Comparison of ENCODE assay signal across 23 cellular contexts in the genomic region with DNA sequence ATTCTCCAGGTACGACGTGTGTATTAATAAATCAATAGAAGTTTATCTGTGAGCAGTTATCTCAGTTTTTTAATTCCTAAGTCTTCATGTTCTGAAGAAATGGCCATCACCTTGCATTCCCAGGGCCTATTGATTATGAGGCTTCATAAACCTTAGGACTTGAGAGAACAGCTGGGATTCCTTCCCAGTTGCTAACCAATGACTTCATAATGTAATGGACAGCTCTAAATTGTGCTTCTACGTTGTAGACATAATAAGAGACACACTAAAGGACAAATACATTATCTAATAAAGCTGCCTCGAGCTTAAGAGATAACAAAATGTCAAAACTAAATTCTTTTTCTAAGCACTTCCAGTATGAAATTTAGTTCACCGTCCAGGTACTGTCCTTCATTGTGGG. TPM values are rescaled to one million over a fixed set of nuclear protein-coding genes. Genes with fewer than 3 reads are reported as not detected.
DNase-seq lines count a peak whose midpoint lies in the region; ATAC-seq and TF ChIP-seq lines count a peak whose summit lies in the region.
"Had no signal": no experiment of that assay in that cellular context is flagged by ENCODE, and none has a peak within 500 bp of the region (broad histone marks: within the 10 kb centered on the region; RNA-seq: fewer than 3 reads in every experiment).

No MANE protein-coding gene starts in this region.

- H3K27ac ChIP-seq in OCI-LY7 (ENCODE audit: low read depth, low read length, poor library complexity, severe bottlenecking) (peak overlapping the region; percentile 100), endodermal cell (ENCODE audit: low read depth, low read length) (peak overlapping the region; percentile 27), ascending aorta (no peak overlapping the region)
- H3K27ac ChIP-seq: coronary artery, hepatocyte, right lobe of liver, thyroid gland had no signal

- H3K27ac Mint-ChIP-seq in activated naive CD4-positive, alpha-beta T cell treated with anti-CD3 and anti-CD28 coated beads, Interleukin-2, amount 50 U/mL, for 24 hours: peak overlapping the region; percentile 97
- no peak overlapping the region for H3K27ac Mint-ChIP-seq in endodermal cell
- peak overlapping the region; percentile 90 for H3K27ac Mint-ChIP-seq in stimulated activated memory B cell treated with anti-CD40 and anti-IgM and Interleukin-4, amounts not matched to agents 10 μg/mL and 1 μg/mL and 100 μg/mL, for 72 hours
- H3K27ac Mint-ChIP-seq: activated CD8-positive, alpha-beta memory T cell treated with anti-CD3 and anti-CD28 coated beads, Interleukin-2, amount 10 ng/mL, durations not matched to agents 7 days and 5 days; HFFc6; immature natural killer cell had no signal

- TF ChIP-seq CTCF in OCI-LY7 (conservative IDR thresholded peaks at IDR 0.05; ENCODE audit: low read length) (no peak), endodermal cell (conservative IDR thresholded peaks at IDR 0.05) (no peak), ascending aorta (IDR thresholded peaks at IDR 0.05) (no peak)

- H3K4me3 ChIP-seq in OCI-LY7 (ENCODE audit: low read depth, low read length, poor library complexity, severe bottlenecking) (peak overlapping the region; percentile 63), endodermal cell (ENCODE audit: low read length) (no peak overlapping the region), ascending aorta (no peak overlapping the region)
- H3K4me3 ChIP-seq: coronary artery, esophagus muscularis mucosa, hepatocyte, right lobe of liver, thyroid gland had no signal

- H3K27me3 ChIP-seq in endodermal cell (ENCODE audit: control insufficient read depth, insufficient read depth, low read length, poor library complexity, severe bottlenecking) (no peaks in the 10 kb centered on the region), ascending aorta (no peaks in the 10 kb centered on the region)
- H3K27me3 ChIP-seq: hepatocyte, right lobe of liver, thyroid gland had no signal

- no peak for ATAC-seq in stimulated activated memory B cell treated with anti-CD40 and anti-IgM and Interleukin-4, amounts not matched to agents 10 μg/mL and 1 μg/mL and 100 μg/mL, for 72 hours
- ATAC-seq in GM18858 (IDR thresholded peaks at IDR 0.05; ENCODE audit: unreplicated experiment): no peak
- ATAC-seq: activated CD8-positive, alpha-beta memory T cell treated with anti-CD3 and anti-CD28 coated beads, Interleukin-2, amount 10 ng/mL, durations not matched to agents 7 days and 5 days; left lobe of liver had no signal

- H3K4me3 Mint-ChIP-seq in activated naive CD4-positive, alpha-beta T cell treated with anti-CD3 and anti-CD28 coated beads, Interleukin-2, amount 50 U/mL, for 24 hours: peak overlapping the region; percentile 51
- H3K4me3 Mint-ChIP-seq in endodermal cell: no peak overlapping the region
- H3K4me3 Mint-ChIP-seq in stimulated activated memory B cell treated with anti-CD40 and anti-IgM and Interleukin-4, amounts not matched to agents 10 μg/mL and 1 μg/mL and 100 μg/mL, for 72 hours: no peak overlapping the region
- H3K4me3 Mint-ChIP-seq: activated CD8-positive, alpha-beta memory T cell treated with anti-CD3 and anti-CD28 coated beads, Interleukin-2, amount 10 ng/mL, durations not matched to agents 7 days and 5 days; HFFc6; immature natural killer cell; neural crest cell had no signal

- H3K36me3 ChIP-seq in OCI-LY7 (ENCODE audit: insufficient read depth, low read length) (no peaks in the 10 kb centered on the region; the same call in 1 of the 2 replicates), endodermal cell (ENCODE audit: control insufficient read depth, insufficient read depth, low read length) (no peaks in the 10 kb centered on the region), ascending aorta (no peaks in the 10 kb centered on the region)
- H3K36me3 ChIP-seq: esophagus muscularis mucosa, right lobe of liver, thyroid gland had no signal

- no peaks in the 10 kb centered on the region for H3K9me2 ChIP-seq in OCI-LY7 (ENCODE audit: insufficient read depth, low read length)

- CTCF ChIA-PET in OCI-LY7 (lab: Charles Lee; ENCODE audit: unreplicated experiment): interaction anchor here (1.7 kb wide), 1 partner anchor 8 kb away, joined by 4 read pairs; no protein-coding TSS in a partner anchor

- peaks cover 8% of the 10 kb centered on the region for H3K9me3 Mint-ChIP-seq in activated naive CD4-positive, alpha-beta T cell treated with anti-CD3 and anti-CD28 coated beads, Interleukin-2, amount 50 U/mL, for 24 hours
- no peaks in the 10 kb centered on the region for H3K9me3 Mint-ChIP-seq in endodermal cell
- no peaks in the 10 kb centered on the region for H3K9me3 Mint-ChIP-seq in stimulated activated memory B cell treated with anti-CD40 and anti-IgM and Interleukin-4, amounts not matched to agents 10 μg/mL and 1 μg/mL and 100 μg/mL, for 72 hours
- H3K9me3 Mint-ChIP-seq: neural crest cell; stimulated activated naive CD8-positive, alpha-beta T cell treated with anti-CD3 and anti-CD28 coated beads, Interleukin-15, amount 100 ng/mL, for 72 hours had no signal

- DNase-seq in activated naive CD4-positive, alpha-beta T cell treated with Interleukin-2 at 50 U/mL for 16 hours: no peak
- DNase-seq in OCI-LY7 (ENCODE audit: low spot score) (no peak), endodermal cell (no peak), ascending aorta (ENCODE audit: low spot score in 2 of 2) (no peak)
- DNase-seq in activated effector memory CD4-positive, alpha-beta T cell treated with Interleukin-2 at 50 U/mL for 16 hours: no peak
- DNase-seq: activated CD8-positive, alpha-beta memory T cell treated with anti-CD3 and anti-CD28 coated beads, Interleukin-2, amount 10 ng/mL, durations not matched to agents 7 days and 5 days; amniotic stem cell; HFFc6; immature natural killer cell; NCI-H1930; right lobe of liver; stimulated activated naive CD8-positive, alpha-beta T cell treated with anti-CD3 and anti-CD28 coated beads, Interleukin-15, amount 100 ng/mL, for 72 hours; thyroid gland had no signal

- intact Hi-C loops in OCI-LY7 (cut with micrococcal nuclease; ENCODE audit: unreplicated experiment): loop anchor here (1.0 to 10.0 kb wide), 3 partner anchors 137 to 932 kb away; no protein-coding TSS in a partner anchor
- intact Hi-C loops in ascending aorta (cut with DNase I): no loop called here

- H3K4me1 ChIP-seq in OCI-LY7 (ENCODE audit: insufficient read depth, low read length, poor library complexity, severe bottlenecking) (peaks cover 70% of the 10 kb centered on the region), endodermal cell (ENCODE audit: control insufficient read depth, insufficient read depth, low read length) (no peaks in the 10 kb centered on the region), ascending aorta (no peaks in the 10 kb centered on the region)
- H3K4me1 ChIP-seq: right lobe of liver, thyroid gland had no signal

- POLR2A ChIA-PET in OCI-LY7 (lab: Charles Lee): interaction anchor here (0.9 to 5.1 kb wide), 7 partner anchors 11 to 172 kb away, joined by 3 to 36 read pairs (median 5); no protein-coding TSS in a partner anchor

- H3K36me3 Mint-ChIP-seq in activated naive CD4-positive, alpha-beta T cell treated with anti-CD3 and anti-CD28 coated beads, Interleukin-2, amount 50 U/mL, for 24 hours: peaks cover 20% of the 10 kb centered on the region
- no peaks in the 10 kb centered on the region for H3K36me3 Mint-ChIP-seq in endodermal cell (ENCODE audit: low read depth)
- no peaks in the 10 kb centered on the region for H3K36me3 Mint-ChIP-seq in stimulated activated memory B cell treated with anti-CD40 and anti-IgM and Interleukin-4, amounts not matched to agents 10 μg/mL and 1 μg/mL and 100 μg/mL, for 72 hours
- H3K36me3 Mint-ChIP-seq: activated CD8-positive, alpha-beta memory T cell treated with anti-CD3 and anti-CD28 coated beads, Interleukin-2, amount 10 ng/mL, durations not matched to agents 7 days and 5 days; immature natural killer cell had no signal

- peak overlapping the region; percentile 91; the same call in 1 of the 2 replicates for H2AFZ ChIP-seq in OCI-LY7 (ENCODE audit: low read length)
- H2AFZ ChIP-seq: hepatocyte had no signal

- no peaks in the 10 kb centered on the region for H3K27me3 Mint-ChIP-seq in activated naive CD4-positive, alpha-beta T cell treated with anti-CD3 and anti-CD28 coated beads, Interleukin-2, amount 50 U/mL, for 24 hours
- H3K27me3 Mint-ChIP-seq in endodermal cell (ENCODE audit: insufficient read depth): no peaks in the 10 kb centered on the region
- no peaks in the 10 kb centered on the region for H3K27me3 Mint-ChIP-seq in stimulated activated memory B cell treated with anti-CD40 and anti-IgM and Interleukin-4, amounts not matched to agents 10 μg/mL and 1 μg/mL and 100 μg/mL, for 72 hours
- H3K27me3 Mint-ChIP-seq: activated CD8-positive, alpha-beta memory T cell treated with anti-CD3 and anti-CD28 coated beads, Interleukin-2, amount 10 ng/mL, durations not matched to agents 7 days and 5 days; stimulated activated naive CD8-positive, alpha-beta T cell treated with anti-CD3 and anti-CD28 coated beads, Interleukin-15, amount 100 ng/mL, for 72 hours had no signal

- H3K9ac ChIP-seq in endodermal cell (ENCODE audit: extremely low read depth, low read length, poor library complexity, severe bottlenecking): no peak overlapping the region

- 90 to 93% methylated on average over 4 to 5 of the region's 5 CpGs for WGBS in endodermal cell (ENCODE audit: insufficient coverage in 1 of 2, insufficient read length in 1 of 2), 2 experiments

- BruUV-seq in OCI-LY7 (replicated peaks; lab: Mats Ljungman, UMichigan): no TSS peak

- no peaks in the 10 kb centered on the region for H4K20me1 ChIP-seq in OCI-LY7 (ENCODE audit: insufficient read depth, low read length)

- H3K79me2 ChIP-seq in OCI-LY7 (ENCODE audit: insufficient read depth, low read depth, low read length): no peaks in the 10 kb centered on the region

- peaks cover 90% of the 10 kb centered on the region for H3K4me1 Mint-ChIP-seq in activated naive CD4-positive, alpha-beta T cell treated with anti-CD3 and anti-CD28 coated beads, Interleukin-2, amount 50 U/mL, for 24 hours
- peaks cover 2% of the 10 kb centered on the region for H3K4me1 Mint-ChIP-seq in endodermal cell
- peaks cover 22% of the 10 kb centered on the region for H3K4me1 Mint-ChIP-seq in stimulated activated memory B cell treated with anti-CD40 and anti-IgM and Interleukin-4, amounts not matched to agents 10 μg/mL and 1 μg/mL and 100 μg/mL, for 72 hours
- H3K4me1 Mint-ChIP-seq: immature natural killer cell had no signal

- H3K4me2 ChIP-seq in OCI-LY7 (ENCODE audit: low read length): peak overlapping the region; percentile 94
- H3K4me2 ChIP-seq: hepatocyte had no signal

- H3K9me3 ChIP-seq in OCI-LY7 (ENCODE audit: low read length) (no peaks in the 10 kb centered on the region), endodermal cell (ENCODE audit: control insufficient read depth, low read length) (no peaks in the 10 kb centered on the region), ascending aorta (no peaks in the 10 kb centered on the region)
- H3K9me3 ChIP-seq: esophagus muscularis mucosa, right lobe of liver, thyroid gland had no signal

RNA-seq across cellular contexts. Expression of gene TSHZ2, which starts 30.6 kb away (rescaled TPM):
- total RNA-seq in OCI-LY7 (2014; rRNA removed; shearing (Covaris generic)): not detected in 2 replicates
- total RNA-seq in OCI-LY7 (2022) (not detected in 2 replicates), endodermal cell (under 1 TPM; 0.07 to 0.31 TPM), ascending aorta (51.9 TPM)
- polyA plus RNA-seq in endodermal cell (2013, experiment 1 of 2): 5.2 TPM
- 3.5 TPM for polyA plus RNA-seq in endodermal cell (2013, experiment 2 of 2)
- total RNA-seq: G401, HFFc6 had no signal
- polyA plus RNA-seq: AG04450, immature natural killer cell had no signal

Comparison
In these comparisons a context has a peak if more than half of its experiments do, and no peak if none do; other contexts are left out.
1. H3K27ac ChIP-seq: peak in OCI-LY7 (single experiment) and endodermal cell (single experiment); none in ascending aorta (0 of 2).
2. RNA of gene TSHZ2, which starts 30.6 kb away (total RNA-seq): 51.9 TPM in ascending aorta (single experiment); 0.07 to 0.31 TPM in endodermal cell and not detected in OCI-LY7; every median in the first group is over 10 times any median in the second.